28 cellular contexts compared by ENCODE assay signal in the genomic region with DNA sequence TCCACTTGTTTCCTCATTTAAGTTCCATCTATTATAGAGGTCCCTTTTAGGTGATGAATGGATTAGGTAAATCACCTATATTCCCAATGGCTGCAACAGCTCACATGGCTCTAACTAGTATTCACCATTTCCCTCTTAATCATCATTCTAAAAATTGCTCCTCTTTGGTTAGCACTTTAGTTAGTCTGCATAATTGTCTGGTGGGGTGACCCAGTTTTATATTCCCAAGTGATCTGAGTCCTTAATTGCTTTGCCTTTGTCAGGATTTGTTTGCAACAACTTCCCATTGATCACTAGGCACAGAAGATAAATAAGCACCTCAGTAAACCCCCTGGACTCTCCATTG.
"Had no signal": no experiment of that assay in that cellular context is flagged by ENCODE, and none has a peak within 500 bp of the region (broad histone marks: within the 10 kb centered on the region; RNA-seq: fewer than 3 reads in every experiment).

No MANE protein-coding gene starts in this region.

- H3K27ac ChIP-seq: neutrophil, pancreas, prostate gland, right lobe of liver, sigmoid colon, skin epidermis, spleen, suprapubic skin, testis, tibial artery, transverse colon, upper lobe of right lung, uterus had no signal

- H3K27me3 ChIP-seq: neutrophil, pancreas, right lobe of liver, sigmoid colon, spleen, suprapubic skin, testis, tibial artery, transverse colon, upper lobe of right lung, uterus had no signal

- DNase-seq: naive thymus-derived CD8-positive, alpha-beta T cell; nephron progenitor cell; nucleus accumbens; pancreas; right cardiac atrium; right lobe of liver; sigmoid colon; spleen; stimulated activated CD4-positive, alpha-beta T cell treated with anti-CD3 and anti-CD28 coated beads, Interleukin-12 subunit alpha, Interleukin-12 subunit beta, amount 100 ng/mL, for 4 hours; stimulated activated CD4-positive, alpha-beta T cell treated with anti-CD3 and anti-CD28 coated beads, Interleukin-1b, Interleukin-23, amount 100 ng/mL, for 48 hours; stimulated activated CD4-positive, alpha-beta T cell treated with anti-CD3 and anti-CD28 coated beads, Interleukin-4, amount 100 ng/mL, for 1 hour; stimulated activated CD4-positive, alpha-beta T cell treated with anti-CD3 and anti-CD28 coated beads, Interleukin-4, amount 100 ng/mL, for 4 hours; stimulated activated CD8-positive, alpha-beta memory T cell treated with anti-CD3 and anti-CD28 coated beads, Interleukin-4, amount 100 ng/mL, for 48 hours; stimulated activated naive CD4-positive, alpha-beta T cell; stimulated activated naive CD8-positive, alpha-beta T cell treated with anti-CD3 and anti-CD28 coated beads, Interleukin-15, amount 100 ng/mL, for 72 hours; stimulated activated naive CD8-positive, alpha-beta T cell treated with anti-CD3 and anti-CD28 coated beads, Interleukin-15, Interleukin-2, amounts not matched to agents 100 U/mL and 50 U/mL, for 24 hours; substantia nigra; testis; tibial artery; transverse colon; upper lobe of right lung; uterus had no signal

- H3K4me3 ChIP-seq: pancreas, prostate gland, right lobe of liver, sigmoid colon, skin epidermis, smooth muscle cell, spleen, suprapubic skin, testis, tibial artery, transverse colon, upper lobe of right lung, uterus had no signal

- H3K9me3 ChIP-seq: neutrophil, pancreas, prostate gland, right lobe of liver, suprapubic skin, testis, tibial artery, transverse colon, upper lobe of right lung, uterus had no signal

- ATAC-seq: naive thymus-derived CD8-positive, alpha-beta T cell; right cardiac atrium; right lobe of liver; stimulated activated memory B cell treated with anti-CD40 and anti-IgM and Interleukin-4, amounts not matched to agents 10 μg/mL and 1 μg/mL and 100 μg/mL, for 72 hours; stimulated activated naive CD8-positive, alpha-beta T cell treated with anti-CD3 and anti-CD28 coated beads, Interleukin-15, amount 100 ng/mL, for 72 hours; stimulated activated naive CD8-positive, alpha-beta T cell treated with anti-CD3 and anti-CD28 coated beads, Interleukin-15, Interleukin-2, amounts not matched to agents 100 U/mL and 50 U/mL, for 24 hours; upper lobe of right lung had no signal

- H3K4me1 ChIP-seq: pancreas, prostate gland, right lobe of liver, sigmoid colon, spleen, suprapubic skin, tibial artery, transverse colon, upper lobe of right lung, uterus had no signal

- H3K36me3 ChIP-seq: neutrophil, pancreas, prostate gland, right lobe of liver, sigmoid colon, spleen, suprapubic skin, tibial artery, transverse colon, upper lobe of right lung, uterus had no signal
